ENCODE assay signal across 9 cellular contexts in the genomic region with DNA sequence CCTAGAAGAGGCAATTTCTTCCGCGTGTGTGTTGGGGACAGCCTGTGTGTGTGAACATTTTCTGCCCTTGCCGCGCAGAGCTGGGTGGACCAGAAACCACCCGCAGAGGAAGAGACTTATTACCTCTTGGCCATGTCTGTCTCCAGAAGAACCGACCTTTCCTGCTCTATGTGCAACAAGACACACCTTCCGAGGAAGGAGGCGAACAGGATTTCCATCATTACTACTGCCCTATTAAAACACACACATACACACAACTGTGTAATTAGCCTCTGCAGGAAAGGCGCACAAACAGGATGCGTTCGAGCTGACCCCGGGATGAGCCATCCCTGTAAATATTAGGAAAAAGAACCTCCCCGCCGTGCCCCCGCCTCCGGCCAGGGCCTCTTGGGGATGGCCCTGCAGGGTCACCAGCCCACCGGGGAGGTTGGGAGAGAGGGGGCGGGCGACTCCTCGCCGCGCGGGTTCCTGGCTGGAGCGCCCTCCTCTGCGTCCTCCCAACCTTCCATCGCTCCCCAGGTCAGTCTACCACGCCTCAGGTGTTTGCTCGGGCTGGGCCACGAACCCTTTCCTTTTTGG. TPM values are rescaled to one million over a fixed set of nuclear protein-coding genes. Genes with fewer than 3 reads are reported as not detected.
DNase-seq lines count a peak whose midpoint lies in the region; ATAC-seq, FAIRE-seq and TF ChIP-seq lines count a peak whose summit lies in the region.
"Had no signal": no experiment of that assay in that cellular context is flagged by ENCODE, and none has a peak within 500 bp of the region (broad histone marks: within the 10 kb centered on the region; RNA-seq: fewer than 3 reads in every experiment).

No MANE protein-coding gene starts in this region.

- peak overlapping the region; percentile 83 for H3K4me3 ChIP-seq in psoas muscle

- H3K9me3 Mint-ChIP-seq in activated T-cell treated with anti-CD3 and anti-CD28 coated beads, Interleukin-2, amount 50 U/mL, for 72 hours, result no peaks in the 10 kb centered on the region

- H3K27me3 Mint-ChIP-seq in activated T-cell treated with anti-CD3 and anti-CD28 coated beads, Interleukin-2, amount 50 U/mL, for 72 hours (ENCODE audit: low read depth), result no peaks in the 10 kb centered on the region

- H3K4me1 ChIP-seq in foreskin keratinocyte (no peaks in the 10 kb centered on the region), psoas muscle (no peaks in the 10 kb centered on the region)

- TF ChIP-seq CTCF in foreskin keratinocyte (conservative IDR thresholded peaks at IDR 0.05) (no peak), psoas muscle (IDR thresholded peaks at IDR 0.05) (no peak)

- H3K4me3 Mint-ChIP-seq in activated T-cell treated with anti-CD3 and anti-CD28 coated beads, Interleukin-2, amount 50 U/mL, for 72 hours, result peak overlapping the region in 1 of 2 donors; percentile 50

- H3K27ac ChIP-seq in foreskin keratinocyte (peak overlapping the region; percentile 92), psoas muscle (peak overlapping the region; percentile 76)
- H3K27ac ChIP-seq: neutrophil had no signal

- no peak overlapping the region for H3K27ac Mint-ChIP-seq in activated T-cell treated with anti-CD3 and anti-CD28 coated beads, Interleukin-2, amount 50 U/mL, for 72 hours

- DNase-seq in GM12891 (ENCODE audit: insufficient read length, low spot score), result no peak
- DNase-seq in foreskin keratinocyte, result peak in 1 of 2 donors; percentile 34
- peak; percentile 30 to 60 for DNase-seq in psoas muscle
- no peak for DNase-seq in NCI-H526 treated with DMSO at 0.1 percent for 48 hours (lab: John Stamatoyannopoulos, UW)
- DNase-seq in cortex of kidney (lab: John Stamatoyannopoulos, UW), result no peak
- DNase-seq in activated T-cell treated with anti-CD3 and anti-CD28 coated beads, Interleukin-2, amount 50 U/mL, for 72 hours, result no peak

- intact Hi-C loops in psoas muscle (cut with DNase I), result loop anchor here in 1 of 2 donors (10.0 kb wide), 1 partner anchor 124 kb away; no protein-coding TSS in a partner anchor

- peak; percentile 74 for FAIRE-seq in GM12891 (lab: Jason Lieb, UNC)

- WGBS in psoas muscle, 3 donors, result 26 to 27% (median 27%) methylated on average over 24 to 29 of the region's 29 CpGs

- H3K27me3 ChIP-seq in foreskin keratinocyte (no peaks in the 10 kb centered on the region), psoas muscle (ENCODE audit: insufficient read depth in 3 of 3, low read length in 2 of 3) (peaks cover 0 to 11% (median 0%) of the 10 kb centered on the region in 3 donors)

- peaks cover 19% of the 10 kb centered on the region for H3K4me1 Mint-ChIP-seq in activated T-cell treated with anti-CD3 and anti-CD28 coated beads, Interleukin-2, amount 50 U/mL, for 72 hours (ENCODE audit: low read depth)

- no peaks in the 10 kb centered on the region for H3K36me3 ChIP-seq in psoas muscle (ENCODE audit: insufficient read depth in 1 of 2, low read depth in 1 of 2)
- H3K36me3 ChIP-seq: neutrophil had no signal

- TF ChIP-seq POLR2A in GM12891 (IDR thresholded peaks at IDR 0.05; ENCODE audit: low read depth, low read length), result no peak

- ATAC-seq in SK-N-SH treated with all-trans-retinoic acid at 6 μM for 48 hours, result peak; percentile 12
- ATAC-seq in foreskin keratinocyte, result no peak
- ATAC-seq in psoas muscle, result peak in 2 of 4 donors; percentile 19 to 25
- no peak for ATAC-seq in HG03039 (IDR thresholded peaks at IDR 0.05; ENCODE audit: unreplicated experiment)
- no peak for ATAC-seq in activated T-cell treated with anti-CD3 and anti-CD28 coated beads, Interleukin-2, amount 50 U/mL, for 72 hours (replicated peaks in 1 of 2)

- peaks cover 10 to 28% of the 10 kb centered on the region in 2 donors for H3K36me3 Mint-ChIP-seq in activated T-cell treated with anti-CD3 and anti-CD28 coated beads, Interleukin-2, amount 50 U/mL, for 72 hours (ENCODE audit: insufficient read depth in 2 of 2)

- H3K9me3 ChIP-seq in psoas muscle, result peaks cover 5% of the 10 kb centered on the region
- H3K9me3 ChIP-seq: neutrophil had no signal

TF ChIP-seq in GM12891, 5 proteins besides CTCF, POLR2A, EP300 and RAD21:
- TF ChIP-seq SPI1 (IDR thresholded peaks at IDR 0.05; ENCODE audit: low read depth, low read length) (no peak), POU2F2 (IDR thresholded peaks at IDR 0.05; ENCODE audit: low read depth, low read length) (no peak), POLR2AphosphoS5 (IDR thresholded peaks at IDR 0.05; ENCODE audit: low read depth, low read length) (no peak), PAX5 (IDR thresholded peaks at IDR 0.05; ENCODE audit: insufficient read depth, low read length, severe bottlenecking) (no peak), TAF1 (IDR thresholded peaks at IDR 0.05; ENCODE audit: low read depth, low read length) (no peak)

TF ChIP-seq in SK-N-SH treated with all-trans-retinoic acid at 6 μM for 48 hours, 23 proteins besides CTCF, POLR2A, EP300 and RAD21:
- TF ChIP-seq ESRRG (CRISPR knock-in tag; IDR thresholded peaks at IDR 0.05), result no peak
- no peak for TF ChIP-seq TCF4 (CRISPR knock-in tag; IDR thresholded peaks at IDR 0.05; ENCODE audit: borderline replicate concordance)
- TF ChIP-seq GLIS3 (CRISPR knock-in tag; IDR thresholded peaks at IDR 0.05), result no peak
- TF ChIP-seq ZNF8 (CRISPR knock-in tag; IDR thresholded peaks at IDR 0.05), result no peak
- no peak for TF ChIP-seq OSR1 (CRISPR knock-in tag; IDR thresholded peaks at IDR 0.05)
- TF ChIP-seq ZNF70 (CRISPR knock-in tag; IDR thresholded peaks at IDR 0.05), result no peak
- TF ChIP-seq, protein P1, sequence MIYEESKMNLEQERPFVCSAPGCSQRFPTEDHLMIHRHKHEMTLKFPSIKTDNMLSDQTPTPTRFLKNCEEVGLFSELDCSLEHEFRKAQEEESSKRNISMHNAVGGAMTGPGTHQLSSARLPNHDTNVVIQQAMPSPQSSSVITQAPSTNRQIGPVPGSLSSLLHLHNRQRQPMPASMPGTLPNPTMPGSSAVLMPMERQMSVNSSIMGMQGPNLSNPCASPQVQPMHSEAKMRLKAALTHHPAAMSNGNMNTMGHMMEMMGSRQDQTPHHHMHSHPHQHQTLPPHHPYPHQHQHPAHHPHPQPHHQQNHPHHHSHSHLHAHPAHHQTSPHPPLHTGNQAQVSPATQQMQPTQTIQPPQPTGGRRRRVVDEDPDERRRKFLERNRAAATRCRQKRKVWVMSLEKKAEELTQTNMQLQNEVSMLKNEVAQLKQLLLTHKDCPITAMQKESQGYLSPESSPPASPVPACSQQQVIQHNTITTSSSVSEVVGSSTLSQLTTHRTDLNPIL (CRISPR knock-in tag; IDR thresholded peaks at IDR 0.05; ENCODE audit: low read depth), result no peak
- TF ChIP-seq ZFP3 (CRISPR knock-in tag; IDR thresholded peaks at IDR 0.05), result no peak
- TF ChIP-seq, protein P2, sequence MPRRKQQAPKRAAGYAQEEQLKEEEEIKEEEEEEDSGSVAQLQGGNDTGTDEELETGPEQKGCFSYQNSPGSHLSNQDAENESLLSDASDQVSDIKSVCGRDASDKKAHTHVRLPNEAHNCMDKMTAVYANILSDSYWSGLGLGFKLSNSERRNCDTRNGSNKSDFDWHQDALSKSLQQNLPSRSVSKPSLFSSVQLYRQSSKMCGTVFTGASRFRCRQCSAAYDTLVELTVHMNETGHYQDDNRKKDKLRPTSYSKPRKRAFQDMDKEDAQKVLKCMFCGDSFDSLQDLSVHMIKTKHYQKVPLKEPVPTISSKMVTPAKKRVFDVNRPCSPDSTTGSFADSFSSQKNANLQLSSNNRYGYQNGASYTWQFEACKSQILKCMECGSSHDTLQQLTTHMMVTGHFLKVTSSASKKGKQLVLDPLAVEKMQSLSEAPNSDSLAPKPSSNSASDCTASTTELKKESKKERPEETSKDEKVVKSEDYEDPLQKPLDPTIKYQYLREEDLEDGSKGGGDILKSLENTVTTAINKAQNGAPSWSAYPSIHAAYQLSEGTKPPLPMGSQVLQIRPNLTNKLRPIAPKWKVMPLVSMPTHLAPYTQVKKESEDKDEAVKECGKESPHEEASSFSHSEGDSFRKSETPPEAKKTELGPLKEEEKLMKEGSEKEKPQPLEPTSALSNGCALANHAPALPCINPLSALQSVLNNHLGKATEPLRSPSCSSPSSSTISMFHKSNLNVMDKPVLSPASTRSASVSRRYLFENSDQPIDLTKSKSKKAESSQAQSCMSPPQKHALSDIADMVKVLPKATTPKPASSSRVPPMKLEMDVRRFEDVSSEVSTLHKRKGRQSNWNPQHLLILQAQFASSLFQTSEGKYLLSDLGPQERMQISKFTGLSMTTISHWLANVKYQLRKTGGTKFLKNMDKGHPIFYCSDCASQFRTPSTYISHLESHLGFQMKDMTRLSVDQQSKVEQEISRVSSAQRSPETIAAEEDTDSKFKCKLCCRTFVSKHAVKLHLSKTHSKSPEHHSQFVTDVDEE (CRISPR knock-in tag; IDR thresholded peaks at IDR 0.05), result no peak
TF ChIP-seq in SK-N-SH treated with all-trans-retinoic acid at 6 μM for 48 hours: peak in this region for 0.

RNA-seq across cellular contexts. Expression of a gene that starts 0.5 kb away (rescaled TPM):
- 45.7 TPM for polyA plus RNA-seq in GM12891 (2012; ENCODE audit: low read depth, missing spikeins)
- total RNA-seq in foreskin keratinocyte (12.7 and 15.2 TPM in 2 replicates), psoas muscle (10 to 100 TPM; 11.1 to 17.9 (median 15.4) TPM)
- polyA plus RNA-seq in foreskin keratinocyte (5.6 and 7.9 TPM in 2 replicates), psoas muscle (1 to 10 TPM; 5.9 to 6.9 (median 6.2) TPM)
- total RNA-seq in activated T-cell treated with anti-CD3 and anti-CD28 coated beads, Interleukin-2, amount 50 U/mL, for 72 hours, result 100 to 1,000 TPM; 127 to 143 TPM

RNA-seq across cellular contexts. Expression of a gene that starts 39.8 kb away (rescaled TPM):
- polyA plus RNA-seq in GM12891 (2012; ENCODE audit: low read depth, missing spikeins), result 0.15 TPM
- 17.9 and 19.8 TPM in 2 replicates for total RNA-seq in foreskin keratinocyte
- polyA plus RNA-seq in foreskin keratinocyte, result 7.6 and 9.5 TPM in 2 replicates
- total RNA-seq in psoas muscle, result 1 to 10 TPM in 2 of 4 donors, under 1 TPM in 2; 0.80 to 2.0 (median 1.0) TPM
- polyA plus RNA-seq in psoas muscle, result under 1 TPM; 0.30 to 0.33 (median 0.31) TPM
- 1 to 10 TPM; 2.2 to 3.4 TPM for total RNA-seq in activated T-cell treated with anti-CD3 and anti-CD28 coated beads, Interleukin-2, amount 50 U/mL, for 72 hours

Comparison
In these comparisons a context has a peak if more than half of its experiments do, and no peak if none do; other contexts are left out.
1. DNase-seq: peak in psoas muscle (2 of 2); none in GM12891 (single experiment), NCI-H526 treated with DMSO at 0.1 percent for 48 hours (single experiment), cortex of kidney (single experiment) and activated T-cell treated with anti-CD3 and anti-CD28 coated beads, Interleukin-2, amount 50 U/mL, for 72 hours (0 of 2).